8 cellular contexts compared by ENCODE assay signal in the genomic region with DNA sequence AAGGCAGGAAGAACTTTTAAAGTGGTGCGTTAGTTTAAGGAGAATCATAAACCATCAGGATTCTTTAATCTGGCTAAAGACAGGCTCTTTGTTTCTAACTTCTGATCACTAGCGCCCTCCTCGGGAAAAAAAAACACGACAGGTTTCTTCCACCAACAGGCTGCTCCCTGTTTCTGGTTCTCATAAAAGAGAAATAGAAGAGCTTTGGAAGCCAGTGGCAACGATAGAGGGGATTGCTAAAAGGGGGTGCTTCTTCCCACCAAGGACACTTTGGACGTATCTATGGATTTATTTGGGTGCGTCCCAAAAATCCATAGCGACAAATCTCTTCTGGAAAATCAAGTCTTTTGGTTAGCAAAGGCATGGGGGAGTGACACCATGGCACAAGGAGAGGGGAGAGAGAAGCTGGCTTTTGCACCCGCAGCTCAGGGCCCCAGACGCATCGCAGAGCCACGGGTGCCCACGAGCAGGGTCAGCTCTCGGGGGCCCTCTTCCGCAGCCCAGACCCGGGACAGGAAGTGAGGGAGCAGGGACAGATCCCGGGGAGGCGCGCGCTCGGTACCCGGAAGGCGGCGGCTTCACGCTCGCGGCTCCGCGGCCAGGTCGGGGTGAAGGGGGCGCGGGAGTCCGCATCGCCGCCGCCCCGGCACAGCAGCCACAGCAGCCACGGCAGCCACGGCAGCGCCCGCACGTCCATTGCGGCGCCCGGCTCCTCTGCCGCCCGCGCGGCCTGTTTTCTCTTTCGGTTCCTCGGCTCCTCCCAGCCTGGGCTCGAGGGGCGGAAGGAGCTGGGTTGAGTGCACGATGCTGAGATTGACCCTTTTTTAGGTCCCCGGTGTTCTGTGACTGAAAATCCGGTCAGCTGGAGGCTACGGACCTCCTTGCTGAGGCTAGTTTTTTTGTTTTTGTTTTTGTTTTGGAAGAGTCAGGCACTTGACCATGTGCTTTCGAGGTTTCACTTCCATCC. TPM values are rescaled to one million over a fixed set of nuclear protein-coding genes. Genes with fewer than 3 reads are reported as not detected.
DNase-seq lines count a peak whose midpoint lies in the region; ATAC-seq and TF ChIP-seq lines count a peak whose summit lies in the region.

A gene with protein sequence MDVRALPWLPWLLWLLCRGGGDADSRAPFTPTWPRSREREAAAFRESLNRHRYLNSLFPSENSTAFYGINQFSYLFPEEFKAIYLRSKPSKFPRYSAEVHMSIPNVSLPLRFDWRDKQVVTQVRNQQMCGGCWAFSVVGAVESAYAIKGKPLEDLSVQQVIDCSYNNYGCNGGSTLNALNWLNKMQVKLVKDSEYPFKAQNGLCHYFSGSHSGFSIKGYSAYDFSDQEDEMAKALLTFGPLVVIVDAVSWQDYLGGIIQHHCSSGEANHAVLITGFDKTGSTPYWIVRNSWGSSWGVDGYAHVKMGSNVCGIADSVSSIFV (minus strand): TSS at position 716 of the 967 bp plus-strand sequence. CDS start 19 bp downstream, at position 697.

- intact Hi-C loops in activated T-helper 2 cell treated with anti-CD3 and anti-CD28 coated beads, Interferon-gamma antibody, Interleukin-2, Interleukin-4, amounts not matched to agents 10 μg/mL and 5 μg/mL and 100 μg/mL, durations not matched to agents 14 hours and 24 hours and 36 hours (cut with micrococcal nuclease): loop anchor here (1.0 to 10.0 kb wide), 3 partner anchors 143 to 511 kb away; no protein-coding TSS in a partner anchor

- H3K36me3 Mint-ChIP-seq in activated T-helper 2 cell treated with anti-CD3 and anti-CD28 coated beads, Interferon-gamma antibody, Interleukin-2, Interleukin-4, amounts not matched to agents 10 μg/mL and 5 μg/mL and 100 μg/mL, durations not matched to agents 14 hours and 24 hours and 36 hours (ENCODE audit: low read depth): no peaks in the 10 kb centered on the region
- no peaks in the 10 kb centered on the region for H3K36me3 Mint-ChIP-seq in nephron (ENCODE audit: low read depth)
- H3K36me3 Mint-ChIP-seq in stimulated activated naive CD8-positive, alpha-beta T cell treated with anti-CD3 and anti-CD28 coated beads, Interleukin-15, Interleukin-2, amounts not matched to agents 100 ng/mL and 50 ng/mL, for 24 hours (ENCODE audit: low read depth): no peaks in the 10 kb centered on the region

- peaks cover 0 to 11% (median 3%) of the 10 kb centered on the region in 4 donors for H3K4me1 ChIP-seq in Peyer's patch

- H3K4me1 Mint-ChIP-seq in activated T-helper 2 cell treated with anti-CD3 and anti-CD28 coated beads, Interferon-gamma antibody, Interleukin-2, Interleukin-4, amounts not matched to agents 10 μg/mL and 5 μg/mL and 100 μg/mL, durations not matched to agents 14 hours and 24 hours and 36 hours (ENCODE audit: low read depth): peaks cover 2% of the 10 kb centered on the region
- peaks cover 21% of the 10 kb centered on the region for H3K4me1 Mint-ChIP-seq in nephron
- peaks cover 26% of the 10 kb centered on the region for H3K4me1 Mint-ChIP-seq in stimulated activated naive CD8-positive, alpha-beta T cell treated with anti-CD3 and anti-CD28 coated beads, Interleukin-15, Interleukin-2, amounts not matched to agents 100 ng/mL and 50 ng/mL, for 24 hours (ENCODE audit: low read depth)

- no peaks in the 10 kb centered on the region for H3K9me3 ChIP-seq in Peyer's patch

- DNase-seq in DMS114 treated with DMSO at 0.1 percent for 48 hours (lab: John Stamatoyannopoulos, UW; ENCODE audit: unreplicated experiment) (peak; percentile 71), HuH-7 (ENCODE audit: low spot score) (peak; percentile 61), Peyer's patch (peak; percentile 69 to 84 (median 83)), fibroblast of peridontal ligament (ENCODE audit: extremely low read depth) (peak; percentile 93)
- DNase-seq in activated T-helper 2 cell treated with anti-CD3 and anti-CD28 coated beads, Interferon-gamma antibody, Interleukin-2, Interleukin-4, amounts not matched to agents 10 μg/mL and 5 μg/mL and 100 μg/mL, durations not matched to agents 14 hours and 24 hours and 36 hours (ENCODE audit: low spot score): peak; percentile 68

- peak within 1 kb of the TSS; percentile 93 to 99 (median 96) for H3K27ac ChIP-seq in Peyer's patch

- H3K4me3 ChIP-seq in Peyer's patch: peak within 1 kb of the TSS; percentile 75 to 96 (median 80)

- TF ChIP-seq CTCF in Peyer's patch (IDR thresholded peaks at IDR 0.05) (peak in 5 of 6 experiments; percentile 20 to 73 (median 67)), nephron (IDR thresholded peaks at IDR 0.05; ENCODE audit: unreplicated experiment in 3 of 3) (peak; percentile 43 to 58 (median 54))

- peaks cover 4% of the 10 kb centered on the region for H3K27me3 Mint-ChIP-seq in activated T-helper 2 cell treated with anti-CD3 and anti-CD28 coated beads, Interferon-gamma antibody, Interleukin-2, Interleukin-4, amounts not matched to agents 10 μg/mL and 5 μg/mL and 100 μg/mL, durations not matched to agents 14 hours and 24 hours and 36 hours (ENCODE audit: low read depth)
- H3K27me3 Mint-ChIP-seq in nephron (ENCODE audit: low read depth): no peaks in the 10 kb centered on the region
- H3K27me3 Mint-ChIP-seq in stimulated activated naive CD8-positive, alpha-beta T cell treated with anti-CD3 and anti-CD28 coated beads, Interleukin-15, Interleukin-2, amounts not matched to agents 100 ng/mL and 50 ng/mL, for 24 hours: peaks cover 3% of the 10 kb centered on the region

- peak; percentile 93 for ATAC-seq in GM21447 (IDR thresholded peaks at IDR 0.05; ENCODE audit: unreplicated experiment)

- H3K27me3 ChIP-seq in Peyer's patch: no peaks in the 10 kb centered on the region

- H3K9me3 Mint-ChIP-seq in activated T-helper 2 cell treated with anti-CD3 and anti-CD28 coated beads, Interferon-gamma antibody, Interleukin-2, Interleukin-4, amounts not matched to agents 10 μg/mL and 5 μg/mL and 100 μg/mL, durations not matched to agents 14 hours and 24 hours and 36 hours: no peaks in the 10 kb centered on the region
- no peaks in the 10 kb centered on the region for H3K9me3 Mint-ChIP-seq in nephron
- no peaks in the 10 kb centered on the region for H3K9me3 Mint-ChIP-seq in stimulated activated naive CD8-positive, alpha-beta T cell treated with anti-CD3 and anti-CD28 coated beads, Interleukin-15, Interleukin-2, amounts not matched to agents 100 ng/mL and 50 ng/mL, for 24 hours

- TF ChIP-seq POLR2A in Peyer's patch (IDR thresholded peaks at IDR 0.05): peak in 1 of 2 donors; percentile 72

- H3K36me3 ChIP-seq in Peyer's patch: no peaks in the 10 kb centered on the region

- peak within 1 kb of the TSS; percentile 93 for H3K4me3 Mint-ChIP-seq in activated T-helper 2 cell treated with anti-CD3 and anti-CD28 coated beads, Interferon-gamma antibody, Interleukin-2, Interleukin-4, amounts not matched to agents 10 μg/mL and 5 μg/mL and 100 μg/mL, durations not matched to agents 14 hours and 24 hours and 36 hours (ENCODE audit: low read depth)
- peak within 1 kb of the TSS; percentile 95 to 99 (median 95) for H3K4me3 Mint-ChIP-seq in nephron
- H3K4me3 Mint-ChIP-seq in stimulated activated naive CD8-positive, alpha-beta T cell treated with anti-CD3 and anti-CD28 coated beads, Interleukin-15, Interleukin-2, amounts not matched to agents 100 ng/mL and 50 ng/mL, for 24 hours: peak within 1 kb of the TSS; percentile 93

- peak within 1 kb of the TSS; percentile 97 for H3K27ac Mint-ChIP-seq in activated T-helper 2 cell treated with anti-CD3 and anti-CD28 coated beads, Interferon-gamma antibody, Interleukin-2, Interleukin-4, amounts not matched to agents 10 μg/mL and 5 μg/mL and 100 μg/mL, durations not matched to agents 14 hours and 24 hours and 36 hours
- peak within 1 kb of the TSS; percentile 99 to 100 (median 100) for H3K27ac Mint-ChIP-seq in nephron
- peak within 1 kb of the TSS; percentile 98 for H3K27ac Mint-ChIP-seq in stimulated activated naive CD8-positive, alpha-beta T cell treated with anti-CD3 and anti-CD28 coated beads, Interleukin-15, Interleukin-2, amounts not matched to agents 100 ng/mL and 50 ng/mL, for 24 hours

RNA-seq across cellular contexts. Expression of the gene that starts here (rescaled TPM):
- total RNA-seq in Peyer's patch: 10 to 100 TPM in 3 of 4 donors, 1 to 10 TPM in 1; 9.1 to 18.4 (median 12.7) TPM
- 0.87 and 0.94 TPM in 2 replicates for total RNA-seq in activated T-helper 2 cell treated with anti-CD3 and anti-CD28 coated beads, Interferon-gamma antibody, Interleukin-2, Interleukin-4, amounts not matched to agents 10 μg/mL and 5 μg/mL and 100 μg/mL, durations not matched to agents 14 hours and 24 hours and 36 hours

Comparison
In these comparisons a context has a peak if more than half of its experiments do, and no peak if none do; other contexts are left out.
1. Peak in every context shown above with its lines: DNase-seq, ATAC-seq, H3K4me3 ChIP-seq and H3K27ac ChIP-seq.
2. Peak in DNase-seq in activated T-helper 2 cell treated with anti-CD3 and anti-CD28 coated beads, Interferon-gamma antibody, Interleukin-2, Interleukin-4, amounts not matched to agents 10 μg/mL and 5 μg/mL and 100 μg/mL, durations not matched to agents 14 hours and 24 hours and 36 hours; RNA of the gene not detected or under 1 TPM.